In genomic region chr1:99673285-99673684, GRCh38 we compare ENCODE assay signal across 20 cellular contexts. TPM values are rescaled to one million over a fixed set of nuclear protein-coding genes. Genes with fewer than 3 reads are reported as not detected.
"Had no signal": no experiment of that assay in that cellular context is flagged by ENCODE, and none has a peak within 500 bp of the region (broad histone marks: within the 10 kb centered on the region; RNA-seq: fewer than 3 reads in every experiment).

No MANE protein-coding gene starts in this region.

- ATAC-seq: activated CD4-positive, alpha-beta T cell treated with anti-CD3 and anti-CD28 coated beads for 36 hours; activated CD8-positive, alpha-beta memory T cell treated with anti-CD3 and anti-CD28 coated beads, Interleukin-2, amount 10 ng/mL, durations not matched to agents 7 days and 5 days; stimulated activated naive CD8-positive, alpha-beta T cell treated with anti-CD3 and anti-CD28 coated beads, Interleukin-15, Interleukin-2, amounts not matched to agents 100 U/mL and 50 U/mL, for 24 hours had no signal

- DNase-seq: activated CD4-positive, alpha-beta memory T cell treated with anti-CD3 and anti-CD28 coated beads, Interleukin-2, amount 10 ng/mL, durations not matched to agents 7 days and 5 days; activated CD4-positive, alpha-beta T cell treated with anti-CD3 and anti-CD28 coated beads for 36 hours; activated CD8-positive, alpha-beta memory T cell treated with anti-CD3 and anti-CD28 coated beads, Interleukin-2, amount 10 ng/mL, durations not matched to agents 7 days and 5 days; amygdala; caudate nucleus; endodermal cell; erythroblast; hippocampal formation; left cardiac atrium; lower lobe of right lung; midbrain; nephron progenitor cell; nucleus accumbens; posterior cingulate gyrus; retina; stimulated activated naive CD8-positive, alpha-beta T cell treated with anti-CD3 and anti-CD28 coated beads, Interleukin-15, Interleukin-2, amounts not matched to agents 100 U/mL and 50 U/mL, for 24 hours had no signal

- H3K27ac ChIP-seq: lower lobe of right lung had no signal

- FAIRE-seq: islet of Langerhans, TTC549, urothelium cell line had no signal

- H3K4me3 ChIP-seq: lower lobe of right lung, tibial nerve had no signal

- H3K9me3 ChIP-seq: lower lobe of right lung, tibial nerve had no signal

- H3K27me3 ChIP-seq: tibial nerve had no signal

RNA-seq across cellular contexts. Expression of gene PALMD, which starts 27.4 kb away (rescaled TPM):
- total RNA-seq: activated CD4-positive, alpha-beta memory T cell treated with anti-CD3 and anti-CD28 coated beads, Interleukin-2, amount 10 ng/mL, durations not matched to agents 7 days and 5 days; activated CD4-positive, alpha-beta T cell treated with anti-CD3 and anti-CD28 coated beads for 36 hours; activated CD8-positive, alpha-beta memory T cell treated with anti-CD3 and anti-CD28 coated beads, Interleukin-2, amount 10 ng/mL, durations not matched to agents 7 days and 5 days had no signal
